Comparison of ENCODE assay signal across 19 cellular contexts in the genomic region with DNA sequence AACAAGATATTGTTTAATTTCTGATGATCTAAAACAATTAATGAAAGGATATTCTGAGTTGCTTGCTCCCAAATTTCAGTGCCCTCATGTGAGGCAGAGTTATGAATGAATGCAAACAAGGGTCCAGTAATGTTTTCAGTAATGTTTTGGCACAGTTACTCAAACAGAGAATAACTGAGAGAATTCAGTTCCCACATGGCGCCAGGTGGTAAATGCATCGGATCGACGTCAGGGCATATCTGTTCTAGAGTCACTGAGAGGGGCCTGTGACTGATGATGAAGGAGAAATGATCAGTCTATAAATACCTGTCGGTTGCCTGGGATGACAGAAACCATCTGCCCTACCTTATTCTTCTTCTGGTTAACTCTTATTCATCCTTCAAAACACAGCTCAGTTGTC.
DNase-seq lines count a peak whose midpoint lies in the region; ATAC-seq and TF ChIP-seq lines count a peak whose summit lies in the region.
"Had no signal": no experiment of that assay in that cellular context is flagged by ENCODE, and none has a peak within 500 bp of the region (broad histone marks: within the 10 kb centered on the region; RNA-seq: fewer than 3 reads in every experiment).

No MANE protein-coding gene starts in this region.

- H3K27ac ChIP-seq in OCI-LY3 (ENCODE audit: low read length) (no peak overlapping the region), psoas muscle (no peak overlapping the region)
- H3K27ac ChIP-seq: PC-9, SJSA1 had no signal

- 80 to 84% (median 82%) methylated on average over 5 of the region's 5 CpGs for WGBS in psoas muscle, 3 donors

- peaks cover 10% of the 10 kb centered on the region for H3K9me3 Mint-ChIP-seq in glutamatergic neuron (ENCODE audit: unreplicated experiment)
- H3K9me3 Mint-ChIP-seq in stimulated activated naive CD8-positive, alpha-beta T cell treated with anti-CD3 and anti-CD28 coated beads, Interleukin-15, amount 100 ng/mL, for 72 hours, result peaks cover 0 to 7% of the 10 kb centered on the region in 2 donors
- H3K9me3 Mint-ChIP-seq: CD4-positive, CD25-positive, alpha-beta regulatory T cell; GM23338 had no signal

- H3K27ac Mint-ChIP-seq in glutamatergic neuron (ENCODE audit: unreplicated experiment), result no peak overlapping the region
- no peak overlapping the region for H3K27ac Mint-ChIP-seq in stimulated activated naive CD8-positive, alpha-beta T cell treated with anti-CD3 and anti-CD28 coated beads, Interleukin-15, amount 100 ng/mL, for 72 hours
- H3K27ac Mint-ChIP-seq: CD4-positive, CD25-positive, alpha-beta regulatory T cell; GM23338 had no signal

- peaks cover 16% of the 10 kb centered on the region for H3K4me1 ChIP-seq in OCI-LY3 (ENCODE audit: low read length)
- no peaks in the 10 kb centered on the region for H3K4me1 ChIP-seq in psoas muscle
- H3K4me1 ChIP-seq: Caco-2 had no signal

- H3K4me1 Mint-ChIP-seq in glutamatergic neuron (ENCODE audit: low read depth, unreplicated experiment), result peaks cover 4% of the 10 kb centered on the region
- no peaks in the 10 kb centered on the region for H3K4me1 Mint-ChIP-seq in stimulated activated naive CD8-positive, alpha-beta T cell treated with anti-CD3 and anti-CD28 coated beads, Interleukin-15, amount 100 ng/mL, for 72 hours
- H3K4me1 Mint-ChIP-seq: CD4-positive, CD25-positive, alpha-beta regulatory T cell had no signal

- no peak overlapping the region for H3K4me3 Mint-ChIP-seq in glutamatergic neuron (ENCODE audit: unreplicated experiment)
- no peak overlapping the region for H3K4me3 Mint-ChIP-seq in stimulated activated naive CD8-positive, alpha-beta T cell treated with anti-CD3 and anti-CD28 coated beads, Interleukin-15, amount 100 ng/mL, for 72 hours
- H3K4me3 Mint-ChIP-seq: CD4-positive, CD25-positive, alpha-beta regulatory T cell; GM23338 had no signal

- H3K36me3 Mint-ChIP-seq in glutamatergic neuron (ENCODE audit: unreplicated experiment), result no peaks in the 10 kb centered on the region
- H3K36me3 Mint-ChIP-seq: CD4-positive, CD25-positive, alpha-beta regulatory T cell had no signal

- no peak for TF ChIP-seq CTCF in OCI-LY3 (IDR thresholded peaks at IDR 0.05; ENCODE audit: low read depth, low read length)
- no peak for TF ChIP-seq CTCF in glutamatergic neuron (IDR thresholded peaks at IDR 0.05; ENCODE audit: partially characterized antibody, unreplicated experiment)
- no peak for TF ChIP-seq CTCF in psoas muscle (IDR thresholded peaks at IDR 0.05)

- H3K9ac ChIP-seq in OCI-LY3 (ENCODE audit: low read length), result no peak overlapping the region

- no peaks in the 10 kb centered on the region for H3K79me2 ChIP-seq in OCI-LY3 (ENCODE audit: low read length)

- intact Hi-C loops in psoas muscle (cut with DNase I), result no loop called here

- H3K4me3 ChIP-seq in OCI-LY3 (ENCODE audit: low read length), result no peak overlapping the region
- no peak overlapping the region for H3K4me3 ChIP-seq in psoas muscle
- H3K4me3 ChIP-seq: GM23338, K562, PC-9, SJSA1 had no signal

- H3K9me3 ChIP-seq in OCI-LY3 (ENCODE audit: insufficient read depth, low read length) (no peaks in the 10 kb centered on the region), psoas muscle (no peaks in the 10 kb centered on the region)
- H3K9me3 ChIP-seq: Caco-2, SJSA1 had no signal

- H3K4me2 ChIP-seq in OCI-LY3 (ENCODE audit: low read length), result peak overlapping the region; percentile 11
- H3K4me2 ChIP-seq: GM23338, PC-9 had no signal

- H3K36me3 ChIP-seq in OCI-LY3 (replicated peaks; ENCODE audit: low read depth, low read length), result no peaks in the 10 kb centered on the region
- H3K36me3 ChIP-seq in psoas muscle (ENCODE audit: insufficient read depth in 1 of 2, low read depth in 1 of 2), result no peaks in the 10 kb centered on the region
- H3K36me3 ChIP-seq: SJSA1 had no signal

- H2AFZ ChIP-seq in OCI-LY3 (ENCODE audit: low read depth, low read length), result no peak overlapping the region
- H2AFZ ChIP-seq: GM23338, PC-9 had no signal

- DNase-seq in glutamatergic neuron (no peak), psoas muscle (no peak)
- no peak for DNase-seq in stimulated activated naive CD8-positive, alpha-beta T cell treated with anti-CD3 and anti-CD28 coated beads, Interleukin-15, amount 100 ng/mL, for 72 hours
- DNase-seq: AML-193; Caco-2; CD4-positive, CD25-positive, alpha-beta regulatory T cell; DMS153; NCI-H1930; NCI-H748 treated with DMSO at 0.1 percent for 48 hours; PC-9; T-helper 2 cell had no signal

- H4K20me1 ChIP-seq in OCI-LY3 (ENCODE audit: insufficient read depth, low read length), result no peaks in the 10 kb centered on the region

- ATAC-seq in GM18520 (IDR thresholded peaks at IDR 0.05; ENCODE audit: unreplicated experiment) (peak; percentile 67), GM19452 (IDR thresholded peaks at IDR 0.05; ENCODE audit: unreplicated experiment) (peak; percentile 54), HG02870 (IDR thresholded peaks at IDR 0.05; ENCODE audit: unreplicated experiment) (peak; percentile 77), HG03378 (IDR thresholded peaks at IDR 0.05; ENCODE audit: unreplicated experiment) (no peak), psoas muscle (no peak)
- no peak for ATAC-seq in stimulated activated naive CD8-positive, alpha-beta T cell treated with anti-CD3 and anti-CD28 coated beads, Interleukin-15, amount 100 ng/mL, for 72 hours
- ATAC-seq: K562 had no signal

- peaks cover 26% of the 10 kb centered on the region for H3K27me3 ChIP-seq in OCI-LY3 (ENCODE audit: low read depth, low read length)
- H3K27me3 ChIP-seq in psoas muscle (ENCODE audit: insufficient read depth in 3 of 3, low read length in 2 of 3), result no peaks in the 10 kb centered on the region
- H3K27me3 ChIP-seq: SJSA1 had no signal

- peaks cover 2% of the 10 kb centered on the region for H3K27me3 Mint-ChIP-seq in glutamatergic neuron (ENCODE audit: unreplicated experiment)
- no peaks in the 10 kb centered on the region for H3K27me3 Mint-ChIP-seq in stimulated activated naive CD8-positive, alpha-beta T cell treated with anti-CD3 and anti-CD28 coated beads, Interleukin-15, amount 100 ng/mL, for 72 hours

Comparison
In these comparisons a context has a peak if more than half of its experiments do, and no peak if none do; other contexts are left out.
1. ATAC-seq: peak in GM18520 (single experiment), GM19452 (single experiment) and HG02870 (single experiment); none in HG03378 (single experiment), stimulated activated naive CD8-positive, alpha-beta T cell treated with anti-CD3 and anti-CD28 coated beads, Interleukin-15, amount 100 ng/mL, for 72 hours (single experiment) and psoas muscle (0 of 4).